Comparison of ENCODE assay signal across 1 cellular context in genomic region chr18:5995626-5996025, GRCh38.
TF ChIP-seq lines count a peak whose summit lies in the region.

No MANE protein-coding gene starts in this region.

TF ChIP-seq in GM23338, 12 proteins besides CTCF, POLR2A, EP300 and RAD21:
- no peak for TF ChIP-seq ZNF462 (CRISPR knock-in tag; IDR thresholded peaks at IDR 0.05)
- no peak for TF ChIP-seq REST (IDR thresholded peaks at IDR 0.05; ENCODE audit: unreplicated experiment)
- no peak for TF ChIP-seq EZH2phosphoT487 (IDR thresholded peaks at IDR 0.05; ENCODE audit: unreplicated experiment)
- no peak for TF ChIP-seq JUNB (IDR thresholded peaks at IDR 0.05; ENCODE audit: unreplicated experiment)
